In genomic region chr1:180123463-180123936, GRCh38 we compare ENCODE assay signal across 17 cellular contexts. TPM values are rescaled to one million over a fixed set of nuclear protein-coding genes. Genes with fewer than 3 reads are reported as not detected.
DNase-seq lines count a peak whose midpoint lies in the region; ATAC-seq and TF ChIP-seq lines count a peak whose summit lies in the region.
"Had no signal": no experiment of that assay in that cellular context is flagged by ENCODE, and none has a peak within 500 bp of the region (broad histone marks: within the 10 kb centered on the region; RNA-seq: fewer than 3 reads in every experiment).

No MANE protein-coding gene starts in this region.

- H3K9me3 ChIP-seq in MG63: peaks cover 5% of the 10 kb centered on the region
- H3K9me3 ChIP-seq: vagina had no signal

- ATAC-seq in left lobe of liver: peak; percentile 29
- ATAC-seq: SK-N-SH treated with all-trans-retinoic acid at 6 μM for 48 hours; stimulated activated memory B cell treated with anti-CD40 and anti-IgM and Interleukin-4, amounts not matched to agents 10 μg/mL and 1 μg/mL and 100 μg/mL, for 72 hours had no signal

- no peaks in the 10 kb centered on the region for H3K27me3 ChIP-seq in MG63
- H3K27me3 ChIP-seq: vagina had no signal

- H3K4me3 ChIP-seq in MG63 (no peak overlapping the region), cardiac fibroblast (replicated peaks in 1 of 2; ENCODE audit: low read depth in 2 of 2, low read length in 2 of 2) (no peak overlapping the region)
- H3K4me3 ChIP-seq: skin epidermis, vagina had no signal

- TF ChIP-seq CTCF in cardiac fibroblast (IDR thresholded peaks at IDR 0.05; ENCODE audit: low read depth, low read length): no peak

- no peaks in the 10 kb centered on the region for H3K36me3 ChIP-seq in MG63
- H3K36me3 ChIP-seq: vagina had no signal

- DNase-seq in ELR (ENCODE audit: low read depth) (peak; percentile 45), MG63 (peak; percentile 52), cardiac fibroblast (ENCODE audit: low read depth in 2 of 2) (peak; percentile 36 to 90), left lobe of liver (ENCODE audit: low spot score) (no peak), glomerular visceral epithelial cell (ENCODE audit: extremely low spot score) (no peak), NCI-H2029 treated with DMSO at 0.1 percent for 48 hours (lab: John Stamatoyannopoulos, UW) (no peak), islet precursor cell (no peak)
- DNase-seq: activated naive CD4-positive, alpha-beta T cell; C1 segment of cervical spinal cord; DND-41; effector CD8-positive, alpha-beta T cell; H7; NCI-H1436 had no signal

RNA-seq across cellular contexts. Expression of gene QSOX1, which starts 31.2 kb away (rescaled TPM):
- total RNA-seq in MG63 (2014; rRNA removed; shearing (Covaris generic); ENCODE audit: low replicate concordance): 270 and 569 TPM in 2 replicates
- total RNA-seq in left lobe of liver: 41.1 TPM

Comparison
In these comparisons a context has a peak if more than half of its experiments do, and no peak if none do; other contexts are left out.
1. DNase-seq: peak in ELR (single experiment), MG63 (single experiment) and cardiac fibroblast (2 of 2); none in left lobe of liver (single experiment), glomerular visceral epithelial cell (single experiment), NCI-H2029 treated with DMSO at 0.1 percent for 48 hours (single experiment) and islet precursor cell (single experiment).